Comparison of ENCODE assay signal across 11 cellular contexts in genomic region chr2:235521844-235522243, GRCh38. TPM values are rescaled to one million over a fixed set of nuclear protein-coding genes. Genes with fewer than 3 reads are reported as not detected.
DNase-seq lines count a peak whose midpoint lies in the region; ATAC-seq lines count a peak whose summit lies in the region.
"Had no signal": no experiment of that assay in that cellular context is flagged by ENCODE, and none has a peak within 500 bp of the region (broad histone marks: within the 10 kb centered on the region; RNA-seq: fewer than 3 reads in every experiment).

No MANE protein-coding gene starts in this region.

- intact Hi-C loops in sciatic nerve (cut with DNase I) = no loop called here

- DNase-seq in NCI-H2196 (lab: John Stamatoyannopoulos, UW; ENCODE audit: unreplicated experiment) = peak; percentile 29
- no peak for DNase-seq in NCI-H2196 treated with DMSO at 0.1 percent for 48 hours (lab: John Stamatoyannopoulos, UW; ENCODE audit: unreplicated experiment)
- DNase-seq in NCI-H2227 (lab: John Stamatoyannopoulos, UW; ENCODE audit: unreplicated experiment) = peak; percentile 16
- peak; percentile 69 for DNase-seq in cerebellar cortex (ENCODE audit: low spot score)
- peak; percentile 19 for DNase-seq in sciatic nerve (ENCODE audit: low spot score)
- no peak for DNase-seq in anterior cingulate cortex (lab: John Stamatoyannopoulos, UW)
- no peak for DNase-seq in activated CD4-positive, alpha-beta T cell treated with anti-CD3 and anti-CD28 coated beads for 1 hour
- DNase-seq: ACHN; activated CD4-positive, alpha-beta memory T cell treated with anti-CD3 and anti-CD28 coated beads, Interleukin-2, amount 10 ng/mL, durations not matched to agents 7 days and 5 days; HCEC 1CT had no signal

- ATAC-seq in sciatic nerve (no peak), HG03025 (IDR thresholded peaks at IDR 0.05; ENCODE audit: low FRiP score, unreplicated experiment) (no peak)

RNA-seq across cellular contexts. Expression of gene AGAP1, which starts 28.0 kb away (rescaled TPM):
- 62.9 TPM for total RNA-seq in sciatic nerve

Comparison
In these comparisons a context has a peak if more than half of its experiments do, and no peak if none do; other contexts are left out.
1. DNase-seq: peak in NCI-H2196 (single experiment), NCI-H2227 (single experiment), cerebellar cortex (single experiment) and sciatic nerve (single experiment); none in NCI-H2196 treated with DMSO at 0.1 percent for 48 hours (single experiment), anterior cingulate cortex (0 of 58) and activated CD4-positive, alpha-beta T cell treated with anti-CD3 and anti-CD28 coated beads for 1 hour (single experiment).